Comparison of ENCODE assay signal across 19 cellular contexts in genomic region chr6:27742833-27743573, GRCh38.
A peak's percentile ranks its signal among the peaks of the same experiment; 100 is the strongest.
DNase-seq lines count a peak whose midpoint lies in the region; ATAC-seq and TF ChIP-seq lines count a peak whose summit lies in the region.
"Had no signal": no experiment of that assay in that cellular context is flagged by ENCODE, and none has a peak within 500 bp of the region (broad histone marks: within the 10 kb centered on the region; RNA-seq: fewer than 3 reads in every experiment).

No MANE protein-coding gene starts in this region.

- no peak overlapping the region for H2BK5ac ChIP-seq in mesenchymal stem cell (ENCODE audit: low read depth, low read length, poor library complexity, severe bottlenecking)

- peaks cover 21% of the 10 kb centered on the region for H3K4me1 ChIP-seq in cardiac muscle cell (ENCODE audit: low read depth)
- no peaks in the 10 kb centered on the region for H3K4me1 ChIP-seq in mesenchymal stem cell (ENCODE audit: control insufficient read depth, insufficient read depth, low read depth, low read length)
- H3K4me1 ChIP-seq: A549 had no signal

- no peak overlapping the region for H3K18ac ChIP-seq in mesenchymal stem cell (ENCODE audit: low read depth in 1 of 2, low read length in 2 of 2)

- H3K27me3 ChIP-seq in cardiac muscle cell (peaks cover under 1% of the 10 kb centered on the region), mesenchymal stem cell (ENCODE audit: control insufficient read depth in 1 of 2, insufficient read depth in 1 of 2, low read length in 2 of 2) (peaks cover 20 to 41% of the 10 kb centered on the region in 2 experiments), WERI-Rb-1 (ENCODE audit: insufficient read depth, low read depth, severe bottlenecking) (no peaks in the 10 kb centered on the region)

- no peak overlapping the region for H3K23ac ChIP-seq in mesenchymal stem cell (ENCODE audit: low read length in 2 of 2)

- no peak overlapping the region for H2BK12ac ChIP-seq in mesenchymal stem cell (ENCODE audit: low read length in 2 of 2)

- no peak overlapping the region for H2AFZ ChIP-seq in mesenchymal stem cell (ENCODE audit: low read depth, low read length)

- H3K4me2 ChIP-seq in mesenchymal stem cell (ENCODE audit: low read length, poor library complexity, severe bottlenecking) = no peak overlapping the region
- H3K4me2 ChIP-seq: A549, KMS-11 had no signal

- H3K4ac ChIP-seq in mesenchymal stem cell (ENCODE audit: low read depth in 1 of 2, low read length in 2 of 2) = no peak overlapping the region

- H3K27ac ChIP-seq in cardiac muscle cell (peak overlapping the region; percentile 29), mesenchymal stem cell (ENCODE audit: low read length, poor library complexity, severe bottlenecking) (no peak overlapping the region), WERI-Rb-1 (no peak overlapping the region)
- H3K27ac ChIP-seq: A549, KMS-11 had no signal

- no peak overlapping the region for H2AK5ac ChIP-seq in mesenchymal stem cell (ENCODE audit: low read length, severe bottlenecking)

- H3K9ac ChIP-seq in mesenchymal stem cell (ENCODE audit: low read length) = no peak overlapping the region
- H3K9ac ChIP-seq: KMS-11 had no signal

- DNase-seq in cardiac muscle cell (ENCODE audit: low read depth in 1 of 2, low spot score in 1 of 2) (peak in 1 of 2 donors; percentile 71), left ventricle myocardium superior (no peak), NCI-H2227 (lab: John Stamatoyannopoulos, UW; ENCODE audit: unreplicated experiment) (peak; percentile 18), mesenchymal stem cell (no peak), germinal center (ENCODE audit: low spot score) (no peak), NCI-H1417 treated with DMSO at 0.1 percent for 48 hours (lab: John Stamatoyannopoulos, UW) (no peak), WERI-Rb-1 (no peak)
- DNase-seq: CD4-positive, CD25-positive, alpha-beta regulatory T cell; DMS79; GOT3; HCEC 1CT; NCI-H1092 treated with DMSO at 0.1 percent for 48 hours; NCI-H1694; NCI-H2081; NCI-H2171 treated with DMSO at 0.1 percent for 48 hours; NCI-H748 treated with DMSO at 0.1 percent for 48 hours; NK-92 treated with Interleukin-12 subunit alpha and Interleukin-12 subunit beta, amount 100 ng/mL, for 24 hours had no signal

- peak overlapping the region; percentile 15 for H4K8ac ChIP-seq in mesenchymal stem cell (ENCODE audit: low read length)

- H3K4me3 ChIP-seq in cardiac muscle cell = no peak overlapping the region
- no peak overlapping the region for H3K4me3 ChIP-seq in mesenchymal stem cell (ENCODE audit: insufficient read depth in 1 of 2, low read depth in 1 of 2, low read length in 2 of 2)
- H3K4me3 ChIP-seq in WERI-Rb-1 (ENCODE audit: low read depth, low read length) = no peak overlapping the region
- H3K4me3 ChIP-seq: A549 had no signal

- no peak overlapping the region for H4K91ac ChIP-seq in mesenchymal stem cell (ENCODE audit: low read length)

- no peak overlapping the region for H2BK120ac ChIP-seq in mesenchymal stem cell (ENCODE audit: low read depth, low read length)

- no peak overlapping the region for H2BK15ac ChIP-seq in mesenchymal stem cell (ENCODE audit: low read depth, poor library complexity, severe bottlenecking)

- no peak overlapping the region for H3K14ac ChIP-seq in mesenchymal stem cell (ENCODE audit: low read length in 2 of 2)

- no peaks in the 10 kb centered on the region for H3K9me3 ChIP-seq in cardiac muscle cell (ENCODE audit: low read depth)
- H3K9me3 ChIP-seq in mesenchymal stem cell (ENCODE audit: control insufficient read depth, low read length) = no peaks in the 10 kb centered on the region
- no peaks in the 10 kb centered on the region for H3K9me3 ChIP-seq in WERI-Rb-1 (ENCODE audit: severe bottlenecking)
- H3K9me3 ChIP-seq: A549 had no signal

- H3K79me1 ChIP-seq in mesenchymal stem cell (replicated peaks; ENCODE audit: low read length, poor library complexity, severe bottlenecking) = no peaks in the 10 kb centered on the region

- TF ChIP-seq CTCF in cardiac muscle cell (IDR thresholded peaks at IDR 0.05; ENCODE audit: low read depth, low read length) (no peak), WERI-Rb-1 (IDR thresholded peaks at IDR 0.05; ENCODE audit: low read depth, low read length) (no peak)

- ATAC-seq in left ventricle myocardium superior = no peak
- ATAC-seq: A549 had no signal

- intact Hi-C loops in left ventricle myocardium superior (cut with micrococcal nuclease) = no loop called here

- WGBS in mesenchymal stem cell = 79% methylated on average over 8 of the region's 10 CpGs

- no peaks in the 10 kb centered on the region for H3K36me3 ChIP-seq in cardiac muscle cell
- no peaks in the 10 kb centered on the region for H3K36me3 ChIP-seq in mesenchymal stem cell (ENCODE audit: control insufficient read depth in 1 of 2, insufficient read depth in 2 of 2, low read depth in 1 of 2, low read length in 2 of 2)
- H3K36me3 ChIP-seq in WERI-Rb-1 = no peaks in the 10 kb centered on the region
